9 cellular contexts compared by ENCODE assay signal in the genomic region with DNA sequence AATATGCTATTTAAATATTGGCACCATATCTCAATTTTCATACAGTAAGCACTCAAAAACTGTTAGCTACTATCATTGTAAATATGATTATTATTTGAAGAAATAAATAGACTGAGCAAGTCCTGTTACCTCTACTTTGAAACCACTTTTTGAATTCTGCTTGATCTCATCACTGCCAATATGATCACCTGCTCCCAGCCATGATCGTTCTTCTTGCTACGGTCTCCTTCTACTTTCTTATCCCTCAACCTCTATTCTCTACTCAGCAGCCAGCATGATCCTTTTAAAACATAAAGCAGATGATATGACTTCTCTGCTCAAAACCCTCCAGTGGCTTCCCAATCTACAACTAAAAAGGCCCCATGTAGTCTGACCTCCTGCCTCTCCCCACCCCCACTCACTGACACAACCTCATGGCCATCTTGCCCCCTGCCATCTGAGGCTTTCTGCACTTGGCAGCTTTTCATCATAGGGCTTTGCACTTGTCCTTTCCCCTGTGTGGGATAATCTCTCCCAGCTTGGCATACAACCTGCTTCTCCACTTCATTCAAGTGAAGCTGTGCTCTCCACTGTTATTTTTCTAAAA. TPM values are rescaled to one million over a fixed set of nuclear protein-coding genes. Genes with fewer than 3 reads are reported as not detected.
DNase-seq lines count a peak whose midpoint lies in the region; ATAC-seq and TF ChIP-seq lines count a peak whose summit lies in the region.
"Had no signal": no experiment of that assay in that cellular context is flagged by ENCODE, and none has a peak within 500 bp of the region (broad histone marks: within the 10 kb centered on the region; RNA-seq: fewer than 3 reads in every experiment).

No MANE protein-coding gene starts in this region.

- CTCF ChIA-PET in CD4-positive, alpha-beta T cell (lab: Charles Lee): interaction anchor here (1.6 to 6.3 kb wide), 5 partner anchors 11 to 80 kb away, joined by 4 to 115 read pairs (median 19); no protein-coding TSS in a partner anchor

- H3K4me3 ChIP-seq in OCI-LY3 (ENCODE audit: low read length) (peak overlapping the region; percentile 73), lower lobe of right lung (peak overlapping the region; percentile 33)

- no peak for TF ChIP-seq CTCF in CD4-positive, alpha-beta T cell (IDR thresholded peaks at IDR 0.05)
- TF ChIP-seq CTCF in OCI-LY3 (IDR thresholded peaks at IDR 0.05; ENCODE audit: low read depth, low read length): no peak
- TF ChIP-seq CTCF in lower lobe of right lung (IDR thresholded peaks at IDR 0.05): no peak

- H3K27ac Mint-ChIP-seq in CD4-positive, alpha-beta T cell: peak overlapping the region; percentile 92

- peak overlapping the region; percentile 27 for H3K9ac ChIP-seq in OCI-LY3 (ENCODE audit: low read length)

- H3K4me1 ChIP-seq in OCI-LY3 (ENCODE audit: low read length) (peaks cover 32% of the 10 kb centered on the region), lower lobe of right lung (peaks cover 53% of the 10 kb centered on the region)

- H3K36me3 Mint-ChIP-seq in CD4-positive, alpha-beta T cell (ENCODE audit: low read depth): no peaks in the 10 kb centered on the region

- no peaks in the 10 kb centered on the region for H3K36me3 ChIP-seq in OCI-LY3 (replicated peaks; ENCODE audit: low read depth, low read length)
- H3K36me3 ChIP-seq in lower lobe of right lung: no peaks in the 10 kb centered on the region

- DNase-seq in CD4-positive, alpha-beta T cell: no peak
- no peak for DNase-seq in lower lobe of right lung
- no peak for DNase-seq in KG1 (lab: John Stamatoyannopoulos, UW)
- DNase-seq in inferior parietal cortex (ENCODE audit: extremely low spot score): no peak

- H3K79me2 ChIP-seq in OCI-LY3 (ENCODE audit: low read length): no peaks in the 10 kb centered on the region

- no peaks in the 10 kb centered on the region for H4K20me1 ChIP-seq in OCI-LY3 (ENCODE audit: insufficient read depth, low read length)

- intact Hi-C loops in CD4-positive, alpha-beta T cell (cut with DNase I, micrococcal nuclease): loop anchor here in 1 of 2 experiments (2.0 kb wide), 2 partner anchors 15 to 79 kb away; no protein-coding TSS in a partner anchor
- intact Hi-C loops in lower lobe of right lung (cut with DNase I): no loop called here

- peaks cover 5% of the 10 kb centered on the region for H3K27me3 Mint-ChIP-seq in CD4-positive, alpha-beta T cell

- peak overlapping the region; percentile 74 for H3K27ac ChIP-seq in CD4-positive, alpha-beta T cell (ENCODE audit: low read depth, low read length)
- H3K27ac ChIP-seq in OCI-LY3 (ENCODE audit: low read length): peak overlapping the region; percentile 7; the same call in 1 of the 2 replicates
- peak overlapping the region; percentile 69 for H3K27ac ChIP-seq in lower lobe of right lung

- no peaks in the 10 kb centered on the region for H3K27me3 ChIP-seq in CD4-positive, alpha-beta T cell (ENCODE audit: control insufficient read depth, insufficient read depth, low read length)
- H3K27me3 ChIP-seq in OCI-LY3 (ENCODE audit: low read depth, low read length): 0 out of 2 replicates have a peak, but pooled peaks cover 2% of the 10 kb centered on the region
- no peaks in the 10 kb centered on the region for H3K27me3 ChIP-seq in lower lobe of right lung (ENCODE audit: low read depth)

- no peaks in the 10 kb centered on the region for H3K9me3 Mint-ChIP-seq in CD4-positive, alpha-beta T cell

- peak overlapping the region; percentile 83 for H3K4me2 ChIP-seq in OCI-LY3 (ENCODE audit: low read length)

- H2AFZ ChIP-seq in OCI-LY3 (ENCODE audit: low read depth, low read length): peak overlapping the region; percentile 91

- peak; percentile 40 for ATAC-seq in CD4-positive, alpha-beta T cell (ENCODE audit: poor library complexity)
- ATAC-seq in GM19452 (IDR thresholded peaks at IDR 0.05; ENCODE audit: unreplicated experiment): peak; percentile 17
- no peak for ATAC-seq in lower lobe of right lung
- no peak for ATAC-seq in HG02763 (IDR thresholded peaks at IDR 0.05; ENCODE audit: unreplicated experiment)
- ATAC-seq in HG03432 (IDR thresholded peaks at IDR 0.05; ENCODE audit: unreplicated experiment): no peak

- POLR2A ChIA-PET in CD4-positive, alpha-beta T cell (lab: Charles Lee): interaction anchor here (0.7 to 6.9 kb wide), 7 partner anchors 10 to 80 kb away, joined by 3 to 102 read pairs (median 19); no protein-coding TSS in a partner anchor

- H3K4me1 Mint-ChIP-seq in CD4-positive, alpha-beta T cell (ENCODE audit: low read depth): peaks cover 46% of the 10 kb centered on the region

- peak overlapping the region; percentile 92 for H3K4me3 Mint-ChIP-seq in CD4-positive, alpha-beta T cell

- H3K9me3 ChIP-seq in CD4-positive, alpha-beta T cell (ENCODE audit: control insufficient read depth, low read length): no peaks in the 10 kb centered on the region
- H3K9me3 ChIP-seq in OCI-LY3 (ENCODE audit: insufficient read depth, low read length) (no peaks in the 10 kb centered on the region), lower lobe of right lung (no peaks in the 10 kb centered on the region)

RNA-seq across cellular contexts. Expression of gene CD34, which starts 27.2 kb away (rescaled TPM):
- not detected for total RNA-seq in CD4-positive, alpha-beta T cell
- total RNA-seq in lower lobe of right lung: 44.6 TPM
- total RNA-seq: NCI-H460 had no signal

Comparison
In these comparisons a context has a peak if more than half of its experiments do, and no peak if none do; other contexts are left out.
1. ATAC-seq: peak in CD4-positive, alpha-beta T cell (single experiment) and GM19452 (single experiment); none in lower lobe of right lung (0 of 2), HG02763 (single experiment) and HG03432 (single experiment).
2. H3K27ac ChIP-seq: peak in every context shown above with its lines; median percentile 74 in CD4-positive, alpha-beta T cell; 69 in lower lobe of right lung; 7 in OCI-LY3.
3. RNA of gene CD34, which starts 27.2 kb away (total RNA-seq): 44.6 TPM in lower lobe of right lung (single experiment); not detected in CD4-positive, alpha-beta T cell; every median in the first group is over 10 times any median in the second.